In genomic region chr6:25054469-25054868, GRCh38 we compare ENCODE assay signal across 12 cellular contexts.
DNase-seq lines count a peak whose midpoint lies in the region; ATAC-seq and TF ChIP-seq lines count a peak whose summit lies in the region.
"Had no signal": no experiment of that assay in that cellular context is flagged by ENCODE, and none has a peak within 500 bp of the region (broad histone marks: within the 10 kb centered on the region; RNA-seq: fewer than 3 reads in every experiment).

No MANE protein-coding gene starts in this region.

- H3K9ac ChIP-seq in Loucy (ENCODE audit: low read depth, low read length, poor library complexity, severe bottlenecking) = peak overlapping the region; percentile 92

- no peaks in the 10 kb centered on the region for H3K36me3 ChIP-seq in Loucy (ENCODE audit: insufficient read depth, low read length)
- H3K36me3 ChIP-seq: ascending aorta, neutrophil had no signal

- H3K27me3 ChIP-seq in Loucy (ENCODE audit: insufficient read depth, low read length, poor library complexity, severe bottlenecking) = no peaks in the 10 kb centered on the region
- H3K27me3 ChIP-seq: ascending aorta, neutrophil had no signal

- H3K36me3 Mint-ChIP-seq in osteocyte (ENCODE audit: unreplicated experiment) = peaks cover 2% of the 10 kb centered on the region

- H3K9me3 Mint-ChIP-seq in osteocyte (ENCODE audit: unreplicated experiment) = no peaks in the 10 kb centered on the region

- H3F3A ChIP-seq in Loucy (ENCODE audit: low read depth) = peaks cover 31% of the 10 kb centered on the region

- no peaks in the 10 kb centered on the region for H3K27me3 Mint-ChIP-seq in osteocyte (ENCODE audit: unreplicated experiment)

- no peaks in the 10 kb centered on the region for H3K9me2 ChIP-seq in Loucy (replicated peaks; ENCODE audit: low read depth, low read length)

- no peaks in the 10 kb centered on the region for H4K20me1 ChIP-seq in Loucy (ENCODE audit: insufficient read depth, low read length, poor library complexity, severe bottlenecking)

- H2AFZ ChIP-seq in Loucy (ENCODE audit: low read length) = no peak overlapping the region

- H3K4me2 ChIP-seq in Loucy (ENCODE audit: low read depth, low read length, poor library complexity, severe bottlenecking) = peak overlapping the region; percentile 61

- peaks cover 90% of the 10 kb centered on the region for H3K4me1 ChIP-seq in Loucy (ENCODE audit: insufficient read depth, low read length, poor library complexity, severe bottlenecking)
- H3K4me1 ChIP-seq: ascending aorta had no signal

- DNase-seq in COLO829 (ENCODE audit: low spot score) (peak; percentile 79), cardiac fibroblast (ENCODE audit: low read depth in 2 of 2) (peak; percentile 62 to 79), osteocyte (ENCODE audit: extremely low spot score, unreplicated experiment) (no peak), DMS 273 (lab: John Stamatoyannopoulos, UW; ENCODE audit: unreplicated experiment) (no peak), NCI-H2171 treated with DMSO at 0.1 percent for 48 hours (lab: John Stamatoyannopoulos, UW) (no peak)
- DNase-seq: hypothalamus, NCI-H510A treated with DMSO at 0.1 percent for 48 hours had no signal

- H3K4me3 ChIP-seq in Loucy (ENCODE audit: low read length, poor library complexity, severe bottlenecking) (peak overlapping the region; percentile 30), cardiac fibroblast (replicated peaks in 1 of 2; ENCODE audit: low read depth in 2 of 2, low read length in 2 of 2) (no peak overlapping the region)
- H3K4me3 ChIP-seq: ascending aorta had no signal

- H3K27ac Mint-ChIP-seq in osteocyte (ENCODE audit: unreplicated experiment) = peak overlapping the region; percentile 78

- H3K4me1 Mint-ChIP-seq in osteocyte (ENCODE audit: unreplicated experiment) = peaks cover 22% of the 10 kb centered on the region

- H3K9me3 ChIP-seq in Loucy (ENCODE audit: insufficient read depth, low read depth, low read length) = no peaks in the 10 kb centered on the region
- H3K9me3 ChIP-seq: ascending aorta, neutrophil had no signal

- H3K4me3 Mint-ChIP-seq in osteocyte (ENCODE audit: unreplicated experiment) = no peak overlapping the region

- H3K79me2 ChIP-seq in Loucy (ENCODE audit: insufficient read depth, low read length) = 0 out of 2 replicates have a peak, but pooled peaks cover 6% of the 10 kb centered on the region

- TF ChIP-seq CTCF in Loucy (conservative IDR thresholded peaks at IDR 0.05; ENCODE audit: low read length) (no peak), cardiac fibroblast (IDR thresholded peaks at IDR 0.05; ENCODE audit: low read depth, low read length) (no peak), osteocyte (IDR thresholded peaks at IDR 0.05) (no peak)

- no peak for ATAC-seq in HG03039 (IDR thresholded peaks at IDR 0.05; ENCODE audit: unreplicated experiment)
- no peak for ATAC-seq in GM21786 (IDR thresholded peaks at IDR 0.05; ENCODE audit: unreplicated experiment)

Comparison
In these comparisons a context has a peak if more than half of its experiments do, and no peak if none do; other contexts are left out.
1. DNase-seq: peak in COLO829 (single experiment) and cardiac fibroblast (2 of 2); none in osteocyte (single experiment), DMS 273 (single experiment) and NCI-H2171 treated with DMSO at 0.1 percent for 48 hours (single experiment).